ENCODE assay signal across 26 cellular contexts in genomic region chr11:2839395-2839941, GRCh38.
"Had no signal": no experiment of that assay in that cellular context is flagged by ENCODE, and none has a peak within 500 bp of the region (broad histone marks: within the 10 kb centered on the region; RNA-seq: fewer than 3 reads in every experiment).

No MANE protein-coding gene starts in this region.

- DNase-seq: activated CD4-positive, alpha-beta T cell treated with anti-CD3 and anti-CD28 coated beads, Interleukin-2, amount 50 U/mL, for 1 hour; activated CD8-positive, alpha-beta memory T cell treated with anti-CD3 and anti-CD28 coated beads, Interleukin-2, amount 50 U/mL, for 4 hours; activated T-cell treated with anti-CD3 and anti-CD28 coated beads, Interleukin-2, amount 50 U/mL, for 4 hours; adrenal gland; cerebellar nuclear complex; cortex of kidney; effector CD8-positive, alpha-beta T cell; hippocampal formation; mammary epithelial cell; naive B cell; stimulated activated CD4-positive, alpha-beta T cell treated with anti-CD3 and anti-CD28 coated beads, Interleukin-12 subunit alpha, Interleukin-12 subunit beta, amount 100 ng/mL, for 4 hours; stimulated activated CD4-positive, alpha-beta T cell treated with anti-CD3 and anti-CD28 coated beads, Interleukin-1b, Interleukin-23, amount 100 ng/mL, for 48 hours; stimulated activated CD8-positive, alpha-beta memory T cell treated with anti-CD3 and anti-CD28 coated beads, Interleukin-4, amount 100 ng/mL, for 48 hours; stimulated activated naive CD4-positive, alpha-beta T cell treated with Interleukin-2 at 50 U/mL for 16 hours; T-cell; thyroid gland had no signal

- H3K9ac ChIP-seq: parathyroid adenoma had no signal

- H3K27me3 ChIP-seq: adrenal gland, breast epithelium, thyroid gland had no signal

- H3K36me3 ChIP-seq: adrenal gland, breast epithelium, thyroid gland had no signal

- H3K27ac ChIP-seq: adrenal gland, breast epithelium, parathyroid adenoma, SK-N-MC, thyroid gland had no signal

- H3K4me3 Mint-ChIP-seq: activated T-cell treated with anti-CD3 and anti-CD28 coated beads, Interleukin-2, amount 50 U/mL, for 4 hours; naive B cell; T-cell had no signal

- H3K27ac Mint-ChIP-seq: activated naive CD4-positive, alpha-beta T cell treated with anti-CD3 and anti-CD28 coated beads, Interleukin-2, amount 50 U/mL, for 72 hours; naive B cell; T-cell had no signal

- H3K9me3 Mint-ChIP-seq: activated naive CD4-positive, alpha-beta T cell treated with anti-CD3 and anti-CD28 coated beads, Interleukin-2, amount 50 U/mL, for 72 hours; activated T-cell treated with anti-CD3 and anti-CD28 coated beads, Interleukin-2, amount 50 U/mL, for 4 hours; naive B cell; T-cell had no signal

- H3K9me3 ChIP-seq: adrenal gland, breast epithelium, thyroid gland had no signal

- H3K36me3 Mint-ChIP-seq: activated naive CD4-positive, alpha-beta T cell treated with anti-CD3 and anti-CD28 coated beads, Interleukin-2, amount 50 U/mL, for 72 hours; naive B cell; T-cell had no signal

- H3K27me3 Mint-ChIP-seq: naive B cell, T-cell had no signal

- H3K79me2 ChIP-seq: parathyroid adenoma had no signal

- ATAC-seq: activated CD4-positive, CD25-positive, alpha-beta regulatory T cell treated with anti-CD3 and anti-CD28 coated beads, Interleukin-2, amount 50 U/mL, for 24 hours; activated naive CD4-positive, alpha-beta T cell treated with anti-CD3 and anti-CD28 coated beads, Interleukin-2, amount 50 U/mL, for 72 hours; activated T-cell treated with anti-CD3 and anti-CD28 coated beads, Interleukin-2, amount 50 U/mL, for 4 hours; left lobe of liver; T-cell had no signal

- FAIRE-seq: astrocyte, endothelial cell of umbilical vein, islet of Langerhans, urothelium cell line had no signal

- H2AFZ ChIP-seq: parathyroid adenoma had no signal

- H3K4me3 ChIP-seq: adrenal gland, breast epithelium, SK-N-MC, thyroid gland had no signal
